In the genomic region with DNA sequence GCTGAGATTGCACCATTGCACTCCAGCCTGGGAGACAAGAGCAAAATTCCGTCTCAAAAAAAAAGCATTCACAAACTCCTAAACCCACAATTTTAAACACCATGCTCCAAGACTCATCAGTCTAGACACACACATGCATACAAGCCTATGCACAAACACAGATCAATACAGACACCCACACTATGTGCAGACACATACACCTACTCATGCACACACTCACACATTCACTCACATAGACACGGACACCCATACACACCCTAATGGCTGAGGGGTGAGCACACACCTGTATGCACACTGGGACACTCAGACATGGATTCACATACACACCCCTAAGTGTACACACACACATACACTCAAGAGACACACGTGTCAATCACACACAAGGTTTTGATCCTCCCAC, we compare ENCODE assay signal across 25 cellular contexts. TPM values are rescaled to one million over a fixed set of nuclear protein-coding genes. Genes with fewer than 3 reads are reported as not detected.
"Had no signal": no experiment of that assay in that cellular context is flagged by ENCODE, and none has a peak within 500 bp of the region (broad histone marks: within the 10 kb centered on the region; RNA-seq: fewer than 3 reads in every experiment).

No MANE protein-coding gene starts in this region.

- H3K9me3 ChIP-seq: gastrocnemius medialis, heart left ventricle, prostate gland, sigmoid colon, spleen, thoracic aorta, upper lobe of right lung, uterus had no signal

- H3K4me3 ChIP-seq: coronary artery, gastrocnemius medialis, heart left ventricle, hepatocyte, lung, prostate gland, sigmoid colon, spleen, tibial nerve, upper lobe of right lung, uterus had no signal

- H3K36me3 ChIP-seq: gastrocnemius medialis, heart left ventricle, prostate gland, sigmoid colon, spleen, thoracic aorta, tibial nerve, upper lobe of right lung, uterus had no signal

- FAIRE-seq: kidney had no signal

- DNase-seq: dermis blood vessel endothelial cell; effector memory CD4-positive, alpha-beta T cell; erythroblast; gastrocnemius medialis; heart left ventricle; natural killer cell; right cardiac atrium; sigmoid colon; spleen; stimulated activated CD4-positive, alpha-beta T cell treated with anti-CD3 and anti-CD28 coated beads, Interleukin-4, amount 100 ng/mL, for 4 hours; upper lobe of right lung; uterus had no signal

- H3K27ac ChIP-seq: gastrocnemius medialis, heart left ventricle, hepatocyte, prostate gland, sigmoid colon, spleen, thoracic aorta, tibial nerve, upper lobe of right lung, uterus had no signal

- H3K79me2 ChIP-seq: hepatocyte had no signal

- H3K4me1 ChIP-seq: prostate gland had no signal

- H3K27me3 ChIP-seq: uterus had no signal

- H2AFZ ChIP-seq: hepatocyte had no signal

- ATAC-seq: gastrocnemius medialis; heart left ventricle; left lobe of liver; right cardiac atrium; stimulated activated memory B cell treated with anti-CD40 and anti-IgM and Interleukin-4, amounts not matched to agents 10 μg/mL and 1 μg/mL and 100 μg/mL, for 72 hours; upper lobe of right lung had no signal

RNA-seq across cellular contexts. Expression of a gene that starts 15.0 kb away (rescaled TPM):
- total RNA-seq: mononuclear cell, natural killer cell had no signal

RNA-seq across cellular contexts. Expression of a gene that starts 57.6 kb away (rescaled TPM):
- total RNA-seq: dermis blood vessel endothelial cell, gastrocnemius medialis, glomerular endothelial cell, left lobe of liver, mononuclear cell, renal cortical epithelial cell, spleen, upper lobe of right lung had no signal
- polyA plus RNA-seq: hepatocyte, liver had no signal
